8 cellular contexts compared by ENCODE assay signal in genomic region chr16:3020247-3020603, GRCh38. TPM values are rescaled to one million over a fixed set of nuclear protein-coding genes. Genes with fewer than 3 reads are reported as not detected.
DNase-seq lines count a peak whose midpoint lies in the region; ATAC-seq and TF ChIP-seq lines count a peak whose summit lies in the region.

TNFRSF12A (plus strand) TSS chr16:3020368; CDS start chr16:3020398, 30 bp downstream.

- H3K36me3 Mint-ChIP-seq in activated naive CD8-positive, alpha-beta T cell: no peaks in the 10 kb centered on the region

- DNase-seq in DMS53 (lab: John Stamatoyannopoulos, UW): peak; percentile 89
- peak; percentile 35 for DNase-seq in HS-27A (ENCODE audit: low read depth)
- DNase-seq in SK-N-DZ (ENCODE audit: low spot score): peak; percentile 63
- no peak for DNase-seq in glomerular endothelial cell (ENCODE audit: extremely low read depth, low read depth, low spot score)
- DNase-seq in omental fat pad (ENCODE audit: low spot score): peak; percentile 44
- peak; percentile 77 for DNase-seq in ureter (ENCODE audit: low spot score)
- DNase-seq in iPS-NIHi7 (ENCODE audit: extremely low spot score): no peak

- H3K4me3 Mint-ChIP-seq in activated naive CD8-positive, alpha-beta T cell: peak within 1 kb of the TSS; percentile 89

- TF ChIP-seq CTCF in omental fat pad (IDR thresholded peaks at IDR 0.05): no peak

- no peaks in the 10 kb centered on the region for H3K9me3 Mint-ChIP-seq in activated naive CD8-positive, alpha-beta T cell (ENCODE audit: low read depth)

- peak; percentile 15 for ATAC-seq in omental fat pad (ENCODE audit: low FRiP score)

- no peaks in the 10 kb centered on the region for H3K27me3 Mint-ChIP-seq in activated naive CD8-positive, alpha-beta T cell

- peaks cover 45% of the 10 kb centered on the region for H3K4me1 Mint-ChIP-seq in activated naive CD8-positive, alpha-beta T cell (ENCODE audit: low read depth)

- H3K27ac Mint-ChIP-seq in activated naive CD8-positive, alpha-beta T cell: peak within 1 kb of the TSS; percentile 96

RNA-seq across cellular contexts. Expression of gene TNFRSF12A, which starts in this region (rescaled TPM):
- 0.36 and 0.38 TPM in 2 replicates for polyA plus RNA-seq in SK-N-DZ (2014; cell fraction: cytosol; rRNA removed)
- polyA plus RNA-seq in SK-N-DZ (2014; cell fraction: nucleus; rRNA removed): 1.5 and 5.6 TPM in 2 replicates
- 202 and 204 TPM in 2 replicates for total RNA-seq in glomerular endothelial cell
- 100 to 1,000 TPM in 2 of 4 donors, 10 to 100 TPM in 1, 1 to 10 TPM in 1; 9.0 to 465 (median 94.3) TPM for total RNA-seq in omental fat pad
- 27.7 TPM for total RNA-seq in ureter

Comparison
In these comparisons a context has a peak if more than half of its experiments do, and no peak if none do; other contexts are left out.
1. DNase-seq: peak in DMS53 (single experiment), HS-27A (single experiment), SK-N-DZ (single experiment), omental fat pad (single experiment) and ureter (single experiment); none in glomerular endothelial cell (single experiment) and iPS-NIHi7 (single experiment).